Comparison of ENCODE assay signal across 11 cellular contexts in genomic region chr22:22397292-22397870, GRCh38.
DNase-seq lines count a peak whose midpoint lies in the region; ATAC-seq and TF ChIP-seq lines count a peak whose summit lies in the region.
"Had no signal": no experiment of that assay in that cellular context is flagged by ENCODE, and none has a peak within 500 bp of the region (broad histone marks: within the 10 kb centered on the region; RNA-seq: fewer than 3 reads in every experiment).

No MANE protein-coding gene starts in this region.

- H3K4me1 ChIP-seq in BLaER1 treated with 17β-estradiol and CSF1 and Interleukin-3, amounts not matched to agents 10 nM and 100 nM: peaks cover 18 to 51% (median 46%) of the 10 kb centered on the region in 10 experiments
- no peaks in the 10 kb centered on the region for H3K4me1 ChIP-seq in prostate gland (replicated peaks)
- H3K4me1 ChIP-seq: lower lobe of right lung had no signal

- H3K4me2 ChIP-seq in BLaER1 treated with 17β-estradiol and CSF1 and Interleukin-3, amounts not matched to agents 10 nM and 100 nM: peak overlapping the region; percentile 36 to 76 (median 71)

- H4K20me1 ChIP-seq in BLaER1 treated with 17β-estradiol and CSF1 and Interleukin-3, amounts not matched to agents 10 nM and 100 nM: no peaks in the 10 kb centered on the region

- H3K9ac ChIP-seq in BLaER1 treated with 17β-estradiol and CSF1 and Interleukin-3, amounts not matched to agents 10 nM and 100 nM: 0 out of 22 replicates have a peak overlapping the region, but pooled peaks of 1 of the 11 experiments have one; percentile 18

- H3K27ac ChIP-seq in BLaER1 treated with 17β-estradiol and CSF1 and Interleukin-3, amounts not matched to agents 10 nM and 100 nM: peak overlapping the region in 7 of 11 experiments; percentile 1 to 40 (median 11); a peak in 7 of 22 replicates
- H3K27ac ChIP-seq in dorsolateral prefrontal cortex: peak overlapping the region in 51 of 59 donors; percentile 5 to 87 (median 70)
- H3K27ac ChIP-seq in prostate gland: no peak overlapping the region
- H3K27ac ChIP-seq: lower lobe of right lung had no signal

- peak; percentile 76 for DNase-seq in LHCN-M2 (ENCODE audit: low read depth)
- peak in 4 of 10 donors; percentile 41 to 54 (median 50) for DNase-seq in dorsolateral prefrontal cortex
- peak; percentile 87 for DNase-seq in myocyte (ENCODE audit: low read depth)
- DNase-seq in NCI-H2081 (lab: John Stamatoyannopoulos, UW): no peak
- DNase-seq in prostate gland (ENCODE audit: low spot score): no peak
- no peak for DNase-seq in GM20000 (ENCODE audit: low spot score)
- DNase-seq: activated naive CD8-positive, alpha-beta T cell treated with anti-CD3 and anti-CD28 coated beads for 36 hours; lower lobe of right lung; RPMI8226 had no signal

- 29% methylated on average over 6 of the region's 6 CpGs for WGBS in prostate gland

- TF ChIP-seq POLR2A in prostate gland (IDR thresholded peaks at IDR 0.05): no peak

- H3K36me3 ChIP-seq in BLaER1 treated with 17β-estradiol and CSF1 and Interleukin-3, amounts not matched to agents 10 nM and 100 nM: no peaks in the 10 kb centered on the region
- H3K36me3 ChIP-seq in prostate gland: no peaks in the 10 kb centered on the region
- H3K36me3 ChIP-seq: lower lobe of right lung had no signal

- TF ChIP-seq CTCF in dorsolateral prefrontal cortex (IDR thresholded peaks at IDR 0.05 in 54 of 56, conservative IDR thresholded peaks at IDR 0.05 in 2 of 56; ENCODE audit: low read depth in 1 of 56, partially characterized antibody in 56 of 56) (peak in 24 of 56 donors; percentile 8 to 42 (median 20)), prostate gland (IDR thresholded peaks at IDR 0.05) (no peak), GM20000 (IDR thresholded peaks at IDR 0.05; ENCODE audit: extremely low read depth, missing control alignments) (no peak)

- H3K4me3 ChIP-seq in BLaER1 treated with 17β-estradiol and CSF1 and Interleukin-3, amounts not matched to agents 10 nM and 100 nM: no peak overlapping the region
- H3K4me3 ChIP-seq in dorsolateral prefrontal cortex: no peak overlapping the region
- H3K4me3 ChIP-seq in prostate gland: no peak overlapping the region
- H3K4me3 ChIP-seq: lower lobe of right lung had no signal

- ATAC-seq in HG03095 (IDR thresholded peaks at IDR 0.05; ENCODE audit: unreplicated experiment): no peak

- no peaks in the 10 kb centered on the region for H3K27me3 ChIP-seq in BLaER1 treated with 17β-estradiol and CSF1 and Interleukin-3, amounts not matched to agents 10 nM and 100 nM
- H3K27me3 ChIP-seq in dorsolateral prefrontal cortex: no peaks in the 10 kb centered on the region
- no peaks in the 10 kb centered on the region for H3K27me3 ChIP-seq in prostate gland (replicated peaks; ENCODE audit: insufficient read depth)

- peaks cover 11 to 18% (median 17%) of the 10 kb centered on the region in 11 experiments; a peak in 20 of 22 replicates for H3K9me3 ChIP-seq in BLaER1 treated with 17β-estradiol and CSF1 and Interleukin-3, amounts not matched to agents 10 nM and 100 nM (replicated peaks in 1 of 11)
- H3K9me3 ChIP-seq in prostate gland: no peaks in the 10 kb centered on the region

- intact Hi-C loops in dorsolateral prefrontal cortex (cut with DNase I) (loop anchor here in 1 of 2 donors (5.0 kb wide), 1 partner anchor 50 kb away; no protein-coding TSS in a partner anchor), prostate gland (cut with DNase I) (no loop called here)

Comparison
In these comparisons a context has a peak if more than half of its experiments do, and no peak if none do; other contexts are left out.
1. H3K27ac ChIP-seq: peak in BLaER1 treated with 17β-estradiol and CSF1 and Interleukin-3, amounts not matched to agents 10 nM and 100 nM (7 of 11) and dorsolateral prefrontal cortex (51 of 59); none in prostate gland (0 of 2).
2. DNase-seq: peak in LHCN-M2 (single experiment) and myocyte (single experiment); none in NCI-H2081 (0 of 2), prostate gland (single experiment) and GM20000 (single experiment).